In genomic region chr13:79936368-79937136, GRCh38 we compare ENCODE assay signal across 9 cellular contexts.
DNase-seq lines count a peak whose midpoint lies in the region; ATAC-seq and TF ChIP-seq lines count a peak whose summit lies in the region.
"Had no signal": no experiment of that assay in that cellular context is flagged by ENCODE, and none has a peak within 500 bp of the region (broad histone marks: within the 10 kb centered on the region; RNA-seq: fewer than 3 reads in every experiment).

No MANE protein-coding gene starts in this region.

- peak; percentile 93 for DNase-seq in AG09319 (ENCODE audit: extremely low read depth, low read depth)
- peak; percentile 61 for DNase-seq in SK-N-SH
- peak; percentile 94 for DNase-seq in fibroblast of villous mesenchyme (ENCODE audit: low read depth)
- peak; percentile 99 for DNase-seq in non-pigmented ciliary epithelial cell (ENCODE audit: low read depth)
- DNase-seq in NCI-H774 (lab: John Stamatoyannopoulos, UW) = no peak
- DNase-seq in stimulated activated CD4-positive, alpha-beta T cell treated with anti-CD3 and anti-CD28 coated beads, Interleukin-1b, Interleukin-23, amount 100 ng/mL, for 48 hours = no peak
- DNase-seq: activated CD8-positive, alpha-beta T cell treated with anti-CD3 and anti-CD28 coated beads, Interleukin-2, amount 10 ng/mL, durations not matched to agents 7 days and 5 days had no signal

- TF ChIP-seq CTCF in AG09319 (IDR thresholded peaks at IDR 0.05; ENCODE audit: low read depth, low read length) (no peak), SK-N-SH (IDR thresholded peaks at IDR 0.05) (no peak), fibroblast of villous mesenchyme (IDR thresholded peaks at IDR 0.05; ENCODE audit: insufficient read depth, low read depth, low read length) (no peak)

- H3K79me2 ChIP-seq in SK-N-SH (ENCODE audit: insufficient read depth) = no peaks in the 10 kb centered on the region

- no peaks in the 10 kb centered on the region for H3K9me2 ChIP-seq in SK-N-SH

- ATAC-seq in HG02642 (IDR thresholded peaks at IDR 0.05; ENCODE audit: poor library complexity, unreplicated experiment) (no peak), HG03354 (IDR thresholded peaks at IDR 0.05; ENCODE audit: poor library complexity, severe bottlenecking, unreplicated experiment) (no peak)
- ATAC-seq: activated CD8-positive, alpha-beta T cell treated with anti-CD3 and anti-CD28 coated beads, Interleukin-2, amount 10 ng/mL, durations not matched to agents 7 days and 5 days had no signal

- H3K9ac ChIP-seq in SK-N-SH = peak overlapping the region; percentile 74

- H2AFZ ChIP-seq in SK-N-SH (ENCODE audit: low read depth) = peak overlapping the region; percentile 67

- peak overlapping the region; percentile 57 for H3K4me2 ChIP-seq in SK-N-SH

- WGBS in SK-N-SH (ENCODE audit: low lambda C conversion rate) = 7% methylated on average over 12 of the region's 12 CpGs

- no peaks in the 10 kb centered on the region for H3K9me3 ChIP-seq in SK-N-SH

- no peaks in the 10 kb centered on the region for H3K27me3 ChIP-seq in SK-N-SH (ENCODE audit: insufficient read depth)

- H3K4me1 ChIP-seq in SK-N-SH (ENCODE audit: control insufficient read depth in 1 of 2, insufficient read depth in 2 of 2, low read depth in 1 of 2, low read length in 1 of 2) = peaks cover 26 to 37% of the 10 kb centered on the region in 2 experiments

- CTCF ChIA-PET in SK-N-SH (lab: Yijun Ruan, JAX) = interaction anchor here (0.7 to 1.7 kb wide), 6 partner anchors 22 to 512 kb away, joined by 3 to 6 read pairs (median 4); no protein-coding TSS in a partner anchor

- TF ChIP-seq EP300 in SK-N-SH (IDR thresholded peaks at IDR 0.05; ENCODE audit: borderline replicate concordance in 1 of 2, low read depth in 1 of 2, low read length in 1 of 2) = peak; percentile 97 to 98

- H3K4me3 ChIP-seq in SK-N-SH (ENCODE audit: low read depth in 2 of 2, low read length in 1 of 2) = 0 out of 4 replicates have a peak overlapping the region, but pooled peaks of 1 of the 2 experiments have one; percentile 9
- no peak overlapping the region for H3K4me3 ChIP-seq in fibroblast of villous mesenchyme (ENCODE audit: low read depth, low read length)

- peak overlapping the region; percentile 97 to 100 for H3K27ac ChIP-seq in SK-N-SH (ENCODE audit: low read depth in 2 of 2, low read length in 1 of 2)

- H3F3A ChIP-seq in SK-N-SH (replicated peaks; ENCODE audit: insufficient read depth) = peaks cover 31% of the 10 kb centered on the region

- H3K36me3 ChIP-seq in SK-N-SH (replicated peaks in 1 of 2; ENCODE audit: control insufficient read depth in 1 of 2, insufficient read depth in 2 of 2, low read length in 1 of 2) = no peaks in the 10 kb centered on the region

- POLR2A ChIA-PET in SK-N-SH (lab: Yijun Ruan, JAX) = interaction anchor here (0.7 to 1.7 kb wide), 5 partner anchors 21 to 404 kb away, joined by 3 to 9 read pairs (median 6); partner anchors contain the start of gene SPRY2

- H4K20me1 ChIP-seq in SK-N-SH (ENCODE audit: insufficient read depth) = no peaks in the 10 kb centered on the region

- peak; percentile 45 for TF ChIP-seq RAD21 in SK-N-SH (IDR thresholded peaks at IDR 0.05; ENCODE audit: low read length)

TF ChIP-seq in SK-N-SH, 30 proteins besides CTCF, POLR2A, EP300 and RAD21 (continues in another document):
- peak; percentile 69; the same call in 1 of the 2 replicates for TF ChIP-seq TAF1 (IDR thresholded peaks at IDR 0.05; ENCODE audit: borderline replicate concordance, low read depth, low read length)
- peak; percentile 92 for TF ChIP-seq NFIC (IDR thresholded peaks at IDR 0.05; ENCODE audit: borderline replicate concordance)
- TF ChIP-seq USF1 (IDR thresholded peaks at IDR 0.05; ENCODE audit: borderline replicate concordance, low read depth) = no peak
- peak; percentile 73 for TF ChIP-seq FOXJ3 (CRISPR knock-in tag; IDR thresholded peaks at IDR 0.05)
- TF ChIP-seq MEF2A (IDR thresholded peaks at IDR 0.05; ENCODE audit: borderline replicate concordance, low read depth) = peak; percentile 95
- no peak for TF ChIP-seq USF2 (IDR thresholded peaks at IDR 0.05; ENCODE audit: borderline replicate concordance, low read depth, low read length)
- peak; percentile 82; the same call in 1 of the 2 replicates for TF ChIP-seq YY1 (IDR thresholded peaks at IDR 0.05; ENCODE audit: low read depth)
- peak; percentile 83 for TF ChIP-seq RXRA (IDR thresholded peaks at IDR 0.05; ENCODE audit: borderline replicate concordance, low read depth)
- TF ChIP-seq ZBTB33 (IDR thresholded peaks at IDR 0.05; ENCODE audit: borderline replicate concordance, low read depth) = peak; percentile 80; the same call in 1 of the 2 replicates
- TF ChIP-seq FOSL2 (IDR thresholded peaks at IDR 0.05; ENCODE audit: borderline replicate concordance, low read depth) = peak; percentile 98
- peak; percentile 90 for TF ChIP-seq TCF12 (IDR thresholded peaks at IDR 0.05)
- TF ChIP-seq RCOR1 (IDR thresholded peaks at IDR 0.05; ENCODE audit: low read length) = peak; percentile 86
- TF ChIP-seq FOXM1 (IDR thresholded peaks at IDR 0.05; ENCODE audit: low read depth) = peak; percentile 96
- no peak for TF ChIP-seq SIN3A (IDR thresholded peaks at IDR 0.05; ENCODE audit: borderline replicate concordance, low read depth, low read length)
- peak; percentile 34; the same call in 1 of the 2 replicates for TF ChIP-seq SMC3 (IDR thresholded peaks at IDR 0.05; ENCODE audit: low read depth, low read length)
- peak; percentile 81 for TF ChIP-seq CHD2 (IDR thresholded peaks at IDR 0.05; ENCODE audit: low read length, partially characterized antibody)
- peak; percentile 97 for TF ChIP-seq JUND (IDR thresholded peaks at IDR 0.05)
- TF ChIP-seq MXI1 (IDR thresholded peaks at IDR 0.05; ENCODE audit: low read depth, low read length) = peak; percentile 78; the same call in 1 of the 2 replicates
- TF ChIP-seq GATA2 (CRISPR knock-in tag; IDR thresholded peaks at IDR 0.05) = peak; percentile 82
- TF ChIP-seq REST (IDR thresholded peaks at IDR 0.05; ENCODE audit: low read depth, low read length) = no peak

Comparison
In these comparisons a context has a peak if more than half of its experiments do, and no peak if none do; other contexts are left out.
1. DNase-seq: peak in AG09319 (single experiment), SK-N-SH (single experiment), fibroblast of villous mesenchyme (single experiment) and non-pigmented ciliary epithelial cell (single experiment); none in NCI-H774 (single experiment) and stimulated activated CD4-positive, alpha-beta T cell treated with anti-CD3 and anti-CD28 coated beads, Interleukin-1b, Interleukin-23, amount 100 ng/mL, for 48 hours (single experiment).